Comparison of ENCODE assay signal across 8 cellular contexts in the genomic region with DNA sequence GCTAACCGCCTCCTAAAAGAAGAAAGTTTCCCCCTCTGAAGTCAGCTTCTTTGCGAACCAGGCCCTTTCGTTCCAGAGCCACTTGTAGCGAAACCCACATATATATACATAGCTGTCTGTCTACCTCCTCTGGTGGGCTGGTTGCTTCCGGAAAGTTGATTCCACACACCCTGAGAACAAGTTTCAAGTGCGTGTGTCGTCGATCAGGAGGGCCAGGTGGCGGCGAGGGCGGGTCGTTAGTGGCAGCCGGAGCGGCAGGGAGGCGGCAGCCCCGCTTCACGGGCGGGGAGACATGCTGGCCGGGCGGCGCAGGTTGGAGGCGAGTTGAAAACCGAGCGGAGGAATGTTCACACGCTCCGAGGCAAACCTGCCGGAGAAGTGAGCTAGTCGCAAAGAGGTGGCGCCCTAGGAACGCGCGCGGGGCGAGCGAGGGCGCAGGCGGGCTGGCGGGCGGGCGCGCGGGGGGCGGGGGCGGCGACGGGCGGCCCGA. TPM values are rescaled to one million over a fixed set of nuclear protein-coding genes. Genes with fewer than 3 reads are reported as not detected.
DNase-seq lines count a peak whose midpoint lies in the region; ATAC-seq and TF ChIP-seq lines count a peak whose summit lies in the region.

No MANE protein-coding gene starts in this region.

- H3K14ac ChIP-seq in neuronal stem cell (ENCODE audit: low read length), result no peak overlapping the region

- peak overlapping the region; percentile 81 for H3K4me2 ChIP-seq in neuronal stem cell (ENCODE audit: insufficient read depth, low read length, poor library complexity, severe bottlenecking)

- peaks cover 76% of the 10 kb centered on the region for H3K27me3 Mint-ChIP-seq in activated CD4-positive, alpha-beta T cell treated with anti-CD3 and anti-CD28 coated beads for 36 hours
- peaks cover 79% of the 10 kb centered on the region for H3K27me3 Mint-ChIP-seq in activated T-cell treated with anti-CD3 and anti-CD28 coated beads, Interleukin-2, amount 50 U/mL, for 4 hours (ENCODE audit: low read depth)

- no peaks in the 10 kb centered on the region for H3K79me1 ChIP-seq in neuronal stem cell (ENCODE audit: low read depth, low read length)

- no peak overlapping the region for H2BK15ac ChIP-seq in neuronal stem cell (ENCODE audit: low read length)

- H3K9me3 Mint-ChIP-seq in activated CD4-positive, alpha-beta T cell treated with anti-CD3 and anti-CD28 coated beads for 36 hours (ENCODE audit: low read depth), result no peaks in the 10 kb centered on the region
- no peaks in the 10 kb centered on the region for H3K9me3 Mint-ChIP-seq in activated T-cell treated with anti-CD3 and anti-CD28 coated beads, Interleukin-2, amount 50 U/mL, for 4 hours

- no peak overlapping the region for H3K27ac Mint-ChIP-seq in activated CD4-positive, alpha-beta T cell treated with anti-CD3 and anti-CD28 coated beads for 36 hours

- peak overlapping the region in 3 of 4 donors; percentile 75 to 81 (median 79) for H3K27ac ChIP-seq in gastroesophageal sphincter
- no peak overlapping the region for H3K27ac ChIP-seq in neuronal stem cell (replicated peaks; ENCODE audit: low read length)
- H3K27ac ChIP-seq in upper lobe of left lung, result no peak overlapping the region

- H3K9me3 ChIP-seq in gastroesophageal sphincter, result no peaks in the 10 kb centered on the region
- H3K9me3 ChIP-seq in neuronal stem cell (replicated peaks in 1 of 2; ENCODE audit: control insufficient read depth in 2 of 2, insufficient read depth in 1 of 2, low read depth in 1 of 2, low read length in 2 of 2), result no peaks in the 10 kb centered on the region
- H3K9me3 ChIP-seq in upper lobe of left lung, result no peaks in the 10 kb centered on the region

- H2BK5ac ChIP-seq in neuronal stem cell (ENCODE audit: low read length), result no peak overlapping the region

- 0% methylated on average over 1 to 4 of the region's 48 CpGs for WGBS in gastroesophageal sphincter (ENCODE audit: low coverage in 1 of 2), 2 donors
- no CpG with 5 or more reads among the region's 48 CpGs for WGBS in neuronal stem cell (ENCODE audit: extremely low coverage in 2 of 2, insufficient read length in 2 of 2, insufficient replicate concordance in 1 of 2), 2 donors
- 2 to 3% methylated on average over 5 to 25 of the region's 48 CpGs for WGBS in upper lobe of left lung, 2 donors

- no peak overlapping the region for H4K8ac ChIP-seq in neuronal stem cell (ENCODE audit: low read depth, low read length)

- peaks cover 25% of the 10 kb centered on the region for H3K4me1 Mint-ChIP-seq in activated CD4-positive, alpha-beta T cell treated with anti-CD3 and anti-CD28 coated beads for 36 hours
- H3K4me1 Mint-ChIP-seq in activated T-cell treated with anti-CD3 and anti-CD28 coated beads, Interleukin-2, amount 50 U/mL, for 4 hours (ENCODE audit: low read depth), result peaks cover 21% of the 10 kb centered on the region

- H3K4me1 ChIP-seq in gastroesophageal sphincter (peaks cover 0 to 51% (median 13%) of the 10 kb centered on the region in 3 donors), neuronal stem cell (ENCODE audit: control insufficient read depth in 2 of 2, insufficient read depth in 1 of 2, low read depth in 1 of 2, low read length in 2 of 2) (peaks cover 5 to 12% of the 10 kb centered on the region in 2 donors), upper lobe of left lung (peaks cover 21 to 38% (median 25%) of the 10 kb centered on the region in 4 donors)

- peak overlapping the region; percentile 70 for H3K4me3 Mint-ChIP-seq in activated CD4-positive, alpha-beta T cell treated with anti-CD3 and anti-CD28 coated beads for 36 hours
- peak overlapping the region; percentile 80 for H3K4me3 Mint-ChIP-seq in activated T-cell treated with anti-CD3 and anti-CD28 coated beads, Interleukin-2, amount 50 U/mL, for 4 hours

- TF ChIP-seq CTCF in gastroesophageal sphincter (IDR thresholded peaks at IDR 0.05) (peak in 1 of 4 experiments; percentile 35), upper lobe of left lung (IDR thresholded peaks at IDR 0.05) (no peak)

- no peak for TF ChIP-seq EP300 in gastroesophageal sphincter (IDR thresholded peaks at IDR 0.05)
- no peak for TF ChIP-seq EP300 in upper lobe of left lung (IDR thresholded peaks at IDR 0.05)

- H3K4me3 ChIP-seq in gastroesophageal sphincter (peak overlapping the region; percentile 32 to 67), neuronal stem cell (ENCODE audit: low read length in 2 of 2) (peak overlapping the region; percentile 47 to 76), upper lobe of left lung (peak overlapping the region; percentile 16 to 54 (median 46))

- no peak overlapping the region for H2BK12ac ChIP-seq in neuronal stem cell (ENCODE audit: low read length)

- H3K23ac ChIP-seq in neuronal stem cell (ENCODE audit: low read depth, low read length, poor library complexity), result no peak overlapping the region

- H3K9ac ChIP-seq in neuronal stem cell (ENCODE audit: low read depth, low read length, poor library complexity), result no peak overlapping the region

- peak; percentile 77 for DNase-seq in activated CD4-positive, alpha-beta T cell treated with anti-CD3 and anti-CD28 coated beads for 36 hours
- no peak for DNase-seq in activated CD4-positive, alpha-beta T cell treated with anti-CD3 and anti-CD28 coated beads for 1 hour
- DNase-seq in NCI-H460 (ENCODE audit: extremely low read depth, low read depth) (peak; percentile 53), neuronal stem cell (ENCODE audit: low spot score) (peak; percentile 75), upper lobe of left lung (peak in 1 of 2 donors; percentile 89)
- peak; percentile 30 for DNase-seq in activated T-cell treated with anti-CD3 and anti-CD28 coated beads, Interleukin-2, amount 50 U/mL, for 4 hours

- TF ChIP-seq POLR2A in gastroesophageal sphincter (IDR thresholded peaks at IDR 0.05), result no peak
- no peak for TF ChIP-seq POLR2A in upper lobe of left lung (IDR thresholded peaks at IDR 0.05)

- H2AFZ ChIP-seq in neuronal stem cell (ENCODE audit: low read length), result peak overlapping the region; percentile 90

- H3K18ac ChIP-seq in neuronal stem cell (ENCODE audit: low read length), result no peak overlapping the region

- no peaks in the 10 kb centered on the region for H3K36me3 Mint-ChIP-seq in activated CD4-positive, alpha-beta T cell treated with anti-CD3 and anti-CD28 coated beads for 36 hours (ENCODE audit: low read depth)
- H3K36me3 Mint-ChIP-seq in activated T-cell treated with anti-CD3 and anti-CD28 coated beads, Interleukin-2, amount 50 U/mL, for 4 hours (ENCODE audit: insufficient read depth), result no peaks in the 10 kb centered on the region

- H2BK120ac ChIP-seq in neuronal stem cell (ENCODE audit: low read depth, low read length), result no peak overlapping the region

- H4K91ac ChIP-seq in neuronal stem cell (ENCODE audit: low read depth, low read length, poor library complexity), result no peak overlapping the region

- peak; percentile 77 for ATAC-seq in activated CD4-positive, alpha-beta T cell treated with anti-CD3 and anti-CD28 coated beads for 36 hours
- ATAC-seq in HG02852 (IDR thresholded peaks at IDR 0.05; ENCODE audit: unreplicated experiment), result peak; percentile 89
- peak; percentile 72 to 77 for ATAC-seq in activated T-cell treated with anti-CD3 and anti-CD28 coated beads, Interleukin-2, amount 50 U/mL, for 4 hours
- peak; percentile 73 for ATAC-seq in gastroesophageal sphincter
- ATAC-seq in upper lobe of left lung (ENCODE audit: low FRiP score in 2 of 2), result peak; percentile 41 to 53

- H2AK5ac ChIP-seq in neuronal stem cell (ENCODE audit: low read depth, low read length), result no peak overlapping the region

- H3K27me3 ChIP-seq in gastroesophageal sphincter, result peaks cover 82% of the 10 kb centered on the region
- H3K27me3 ChIP-seq in neuronal stem cell (ENCODE audit: control insufficient read depth in 3 of 3, insufficient read depth in 3 of 3, low read depth in 1 of 3, low read length in 3 of 3), result peaks cover 20 to 90% (median 59%) of the 10 kb centered on the region in 3 experiments
- peaks cover 0 to 31% (median 19%) of the 10 kb centered on the region in 4 donors for H3K27me3 ChIP-seq in upper lobe of left lung

- POLR2A ChIA-PET in activated CD4-positive, alpha-beta T cell treated with anti-CD3 and anti-CD28 coated beads for 36 hours (lab: Charles Lee), result interaction anchor here (1.2 kb wide), 1 partner anchor 190 kb away, joined by 3 read pairs; a partner anchor contains a TSS

- H3K36me3 ChIP-seq in gastroesophageal sphincter (no peaks in the 10 kb centered on the region), neuronal stem cell (replicated peaks in 1 of 2; ENCODE audit: control insufficient read depth in 2 of 2, insufficient read depth in 2 of 2, low read length in 2 of 2) (no peaks in the 10 kb centered on the region), upper lobe of left lung (no peaks in the 10 kb centered on the region)

- CTCF ChIA-PET in activated CD4-positive, alpha-beta T cell treated with anti-CD3 and anti-CD28 coated beads for 36 hours (lab: Charles Lee), result interaction anchor here (0.7 to 1.1 kb wide), 6 partner anchors 12 to 845 kb away, joined by 3 to 5 read pairs (median 3); no protein-coding TSS in a partner anchor

- no peak overlapping the region for H3K4ac ChIP-seq in neuronal stem cell (ENCODE audit: low read length)

- intact Hi-C loops in activated CD4-positive, alpha-beta T cell treated with anti-CD3 and anti-CD28 coated beads for 36 hours (cut with DNase I, micrococcal nuclease), result loop anchor here (10.0 kb wide), 2 partner anchors 215 to 905 kb away; no protein-coding TSS in a partner anchor

RNA-seq across cellular contexts. Expression of a gene that starts 2.6 kb away (rescaled TPM):
- not detected for total RNA-seq in activated CD4-positive, alpha-beta T cell treated with anti-CD3 and anti-CD28 coated beads for 36 hours
- total RNA-seq in NCI-H460 (2014; rRNA removed; shearing (Covaris generic)), result 3.1 and 3.5 TPM in 2 replicates
- polyA plus RNA-seq in NCI-H460 (2014; cell fraction: nucleus; rRNA removed), result 2.0 and 3.5 TPM in 2 replicates
- under 1 TPM; 0.11 to 0.33 (median 0.18) TPM for total RNA-seq in activated T-cell treated with anti-CD3 and anti-CD28 coated beads, Interleukin-2, amount 50 U/mL, for 4 hours
- total RNA-seq in gastroesophageal sphincter (1 to 10 TPM in 3 of 4 donors, under 1 TPM in 1; 0.47 to 3.3 (median 1.9) TPM), upper lobe of left lung (1 to 10 TPM in 2 of 6 donors, under 1 TPM in 1, not detected in 3; 0.44 to 2.9 (median 2.0) TPM)
- polyA plus RNA-seq in neuronal stem cell (2013, experiment 1 of 2), result 0.13 TPM
- 0.10 TPM for polyA plus RNA-seq in neuronal stem cell (2013, experiment 2 of 2)

Comparison
In these comparisons a context has a peak if more than half of its experiments do, and no peak if none do; other contexts are left out.
1. H3K27ac ChIP-seq: peak in gastroesophageal sphincter (3 of 4); none in neuronal stem cell (single experiment) and upper lobe of left lung (0 of 4).
2. Peak in every context shown above with its lines, with median percentiles within 50 percentile points of each other: ATAC-seq and H3K4me3 ChIP-seq.